In genomic region chr18:32238635-32239268, GRCh38 we compare ENCODE assay signal across 18 cellular contexts. TPM values are rescaled to one million over a fixed set of nuclear protein-coding genes. Genes with fewer than 3 reads are reported as not detected.
DNase-seq lines count a peak whose midpoint lies in the region; ATAC-seq and TF ChIP-seq lines count a peak whose summit lies in the region.
"Had no signal": no experiment of that assay in that cellular context is flagged by ENCODE, and none has a peak within 500 bp of the region (broad histone marks: within the 10 kb centered on the region; RNA-seq: fewer than 3 reads in every experiment).

No MANE protein-coding gene starts in this region.

- no peaks in the 10 kb centered on the region for H4K20me1 ChIP-seq in H9 (ENCODE audit: control insufficient read depth, insufficient read depth, insufficient read length)

- H3K79me1 ChIP-seq in H9 (ENCODE audit: insufficient read depth, low read depth, low read length, poor library complexity, severe bottlenecking) (no peaks in the 10 kb centered on the region), neuronal stem cell (ENCODE audit: low read depth, low read length) (no peaks in the 10 kb centered on the region)

- H3K4me1 ChIP-seq in H9 (ENCODE audit: insufficient read depth, low read length): no peaks in the 10 kb centered on the region; the same call in 1 of the 2 replicates
- peaks cover 0 to 2% of the 10 kb centered on the region in 2 donors for H3K4me1 ChIP-seq in neuronal stem cell (ENCODE audit: control insufficient read depth in 2 of 2, insufficient read depth in 1 of 2, low read depth in 1 of 2, low read length in 2 of 2)
- H3K4me1 ChIP-seq: SJCRH30 had no signal

- H3K36me3 Mint-ChIP-seq in H9 (ENCODE audit: insufficient read depth in 1 of 3, low read depth in 3 of 3) (peaks cover 3 to 11% (median 4%) of the 10 kb centered on the region in 3 experiments), WTC11 (peaks cover 5% of the 10 kb centered on the region)
- H3K36me3 Mint-ChIP-seq: CD14-positive monocyte had no signal

- H2BK5ac ChIP-seq in H9 (ENCODE audit: insufficient read length, low read length) (no peak overlapping the region), neuronal stem cell (ENCODE audit: low read length) (no peak overlapping the region)

- H3K14ac ChIP-seq in H9 (ENCODE audit: insufficient read depth, low read length) (no peak overlapping the region), neuronal stem cell (ENCODE audit: low read length) (no peak overlapping the region)

- no peak overlapping the region for H2AK5ac ChIP-seq in H9 (ENCODE audit: insufficient read length, low read length)
- no peak overlapping the region for H2AK5ac ChIP-seq in neuronal stem cell (ENCODE audit: low read depth, low read length)

- no peak overlapping the region for H3T11ph ChIP-seq in H9 (ENCODE audit: low read length)

- no peak overlapping the region for H3K23ac ChIP-seq in H9 (ENCODE audit: insufficient read length, low read depth, low read length)
- no peak overlapping the region for H3K23ac ChIP-seq in neuronal stem cell (ENCODE audit: low read depth, low read length, poor library complexity)

- no peak overlapping the region for H3K4me3 ChIP-seq in neuronal stem cell (ENCODE audit: low read length in 2 of 2)
- H3K4me3 ChIP-seq: SJCRH30 had no signal

- H4K8ac ChIP-seq in H9 (replicated peaks; ENCODE audit: insufficient read length, low read depth, low read length) (no peak overlapping the region), neuronal stem cell (ENCODE audit: low read depth, low read length) (no peak overlapping the region)

- peaks cover 38 to 41% of the 10 kb centered on the region in 2 experiments for H3K4me1 Mint-ChIP-seq in H9
- peaks cover 33% of the 10 kb centered on the region for H3K4me1 Mint-ChIP-seq in WTC11
- H3K4me1 Mint-ChIP-seq: B cell, CD14-positive monocyte had no signal

- no peak overlapping the region for H3K9ac ChIP-seq in H9 (ENCODE audit: extremely low read depth, insufficient read length, low read length)
- no peak overlapping the region for H3K9ac ChIP-seq in neuronal stem cell (ENCODE audit: low read depth, low read length, poor library complexity)
- H3K9ac ChIP-seq: KMS-11 had no signal

- ATAC-seq in WTC11: peak; percentile 79
- ATAC-seq in HG03342 (IDR thresholded peaks at IDR 0.05; ENCODE audit: unreplicated experiment): no peak
- no peak for ATAC-seq in HG02885 (IDR thresholded peaks at IDR 0.05; ENCODE audit: poor library complexity, unreplicated experiment)

- H3K9me3 Mint-ChIP-seq in H9 (peaks cover 9 to 10% of the 10 kb centered on the region in 2 experiments), WTC11 (peaks cover 11% of the 10 kb centered on the region)

- no peaks in the 10 kb centered on the region; the same call in 1 of the 2 replicates for H3K79me2 ChIP-seq in H9 (ENCODE audit: insufficient read depth, low read length)

- POLR2A ChIA-PET in WTC11 (lab: Charles Lee): no interaction called here

- CTCF ChIA-PET in WTC11 (lab: Charles Lee): interaction anchor here (0.5 to 2.5 kb wide), 16 partner anchors 10 to 313 kb away, joined by 3 to 26 read pairs (median 6); partner anchors contain the start of gene GAREM1

- H3K4me2 ChIP-seq in H9 (ENCODE audit: insufficient read depth, insufficient read length, low read length) (no peak overlapping the region), neuronal stem cell (ENCODE audit: insufficient read depth, low read length, poor library complexity, severe bottlenecking) (no peak overlapping the region)
- H3K4me2 ChIP-seq: KMS-11 had no signal

- peak overlapping the region; percentile 42 to 86 (median 52); a peak in 4 of 7 replicates for H3K27ac Mint-ChIP-seq in H9
- H3K27ac Mint-ChIP-seq in WTC11: peak overlapping the region; percentile 70; the same call in 1 of the 2 replicates
- H3K27ac Mint-ChIP-seq: B cell, CD14-positive monocyte had no signal

- H2BK120ac ChIP-seq in H9 (ENCODE audit: low read depth, low read length, poor library complexity, severe bottlenecking) (no peak overlapping the region), neuronal stem cell (ENCODE audit: low read depth, low read length) (no peak overlapping the region)

- H2AFZ ChIP-seq in H9 (ENCODE audit: low read length) (no peak overlapping the region), neuronal stem cell (ENCODE audit: low read length) (peak overlapping the region; percentile 39)

- no peak overlapping the region for H3K4ac ChIP-seq in H9 (ENCODE audit: low read depth, low read length)
- H3K4ac ChIP-seq in neuronal stem cell (ENCODE audit: low read length): no peak overlapping the region

- H2BK15ac ChIP-seq in H9 (ENCODE audit: low read depth, low read length): no peak overlapping the region
- H2BK15ac ChIP-seq in neuronal stem cell (ENCODE audit: low read length): no peak overlapping the region

- no peak overlapping the region for H2BK12ac ChIP-seq in H9 (ENCODE audit: insufficient read length, low read depth, low read length)
- H2BK12ac ChIP-seq in neuronal stem cell (ENCODE audit: low read length): no peak overlapping the region

- TF ChIP-seq CTCF in H9 (conservative IDR thresholded peaks at IDR 0.05) (peak; percentile 46; the same call in 2 of the 3 replicates), WTC11 (IDR thresholded peaks at IDR 0.05) (no peak)

- H3K27ac ChIP-seq in H9 (ENCODE audit: insufficient read length, low read depth, low read length) (no peak overlapping the region), neuronal stem cell (replicated peaks; ENCODE audit: low read length) (no peak overlapping the region)
- H3K27ac ChIP-seq: KMS-11, SJCRH30 had no signal

- H3K27me3 ChIP-seq in H9 (ENCODE audit: insufficient read depth, low read length) (no peaks in the 10 kb centered on the region), neuronal stem cell (ENCODE audit: control insufficient read depth in 3 of 3, insufficient read depth in 3 of 3, low read depth in 1 of 3, low read length in 3 of 3) (peaks cover 0 to 4% (median 0%) of the 10 kb centered on the region in 3 experiments)
- H3K27me3 ChIP-seq: SJCRH30 had no signal

- H3K56ac ChIP-seq in H9 (ENCODE audit: insufficient read length, low read depth, low read length): no peak overlapping the region

- H4K91ac ChIP-seq in H9 (ENCODE audit: insufficient read length, low read depth, low read length) (no peak overlapping the region), neuronal stem cell (ENCODE audit: low read depth, low read length, poor library complexity) (no peak overlapping the region)

- H2BK20ac ChIP-seq in H9 (ENCODE audit: low read depth, low read length, poor library complexity, severe bottlenecking): no peak overlapping the region

- no CpG with 5 or more reads among the region's 5 CpGs for WGBS in H9 (ENCODE audit: extremely low coverage, insufficient read length, low lambda C conversion rate)
- no CpG with 5 or more reads among the region's 5 CpGs for WGBS in neuronal stem cell (ENCODE audit: extremely low coverage in 2 of 2, insufficient read length in 2 of 2, insufficient replicate concordance in 1 of 2), 2 donors

- no peaks in the 10 kb centered on the region for H3K23me2 ChIP-seq in H9 (ENCODE audit: insufficient read length, low read depth, low read length, poor library complexity, severe bottlenecking)

- no peaks in the 10 kb centered on the region for H3K9me3 ChIP-seq in H9 (ENCODE audit: control insufficient read depth, low read depth, low read length)
- H3K9me3 ChIP-seq in neuronal stem cell (replicated peaks in 1 of 2; ENCODE audit: control insufficient read depth in 2 of 2, insufficient read depth in 1 of 2, low read depth in 1 of 2, low read length in 2 of 2): peaks cover 0 to 2% of the 10 kb centered on the region in 2 donors
- H3K9me3 ChIP-seq: SJCRH30 had no signal

- H3K18ac ChIP-seq in H9 (ENCODE audit: insufficient read length, low read depth, low read length): no peak overlapping the region
- peak overlapping the region; percentile 49 for H3K18ac ChIP-seq in neuronal stem cell (ENCODE audit: low read length)

- H3K4me3 Mint-ChIP-seq in H9 (no peak overlapping the region), WTC11 (no peak overlapping the region)
- H3K4me3 Mint-ChIP-seq: B cell, CD14-positive monocyte had no signal

- no peak overlapping the region for H4K5ac ChIP-seq in H9 (ENCODE audit: insufficient read length, low read depth, low read length)

- DNase-seq in H9 (peak; percentile 53), WTC11 (ENCODE audit: low spot score) (peak; percentile 19), iPS-NIHi7 (ENCODE audit: extremely low spot score) (peak; percentile 52), neuronal stem cell (ENCODE audit: low spot score) (no peak), HuH-7.5 (ENCODE audit: low spot score) (no peak)
- DNase-seq: NCI-H1694, NCI-H2081 treated with DMSO at 0.1 percent for 48 hours, NCI-H2171 treated with DMSO at 0.1 percent for 48 hours, NCI-H524 treated with DMSO at 0.1 percent for 48 hours, OCI-M1, SJCRH30, T-helper 1 cell had no signal

- no peaks in the 10 kb centered on the region for H3K36me3 ChIP-seq in neuronal stem cell (replicated peaks in 1 of 2; ENCODE audit: control insufficient read depth in 2 of 2, insufficient read depth in 2 of 2, low read length in 2 of 2)
- H3K36me3 ChIP-seq: SJCRH30 had no signal

- H3K27me3 Mint-ChIP-seq in H9 (ENCODE audit: low read depth) (no peaks in the 10 kb centered on the region), WTC11 (ENCODE audit: low read depth) (no peaks in the 10 kb centered on the region)

TF ChIP-seq in WTC11, 78 proteins besides CTCF, POLR2A, EP300 and RAD21 (continues in another document):
- TF ChIP-seq SP1 (CRISPR knock-in tag; conservative IDR thresholded peaks at IDR 0.05) (no peak), USF2 (CRISPR knock-in tag; IDR thresholded peaks at IDR 0.05) (no peak)

RNA-seq across cellular contexts. Expression of gene MEP1B, which starts 48.9 kb away (rescaled TPM):
- total RNA-seq in H9 (2021): not detected in 2 replicates
- 0.07 TPM in 1 of 3 replicates, not detected in the others for total RNA-seq in WTC11 (2021)
- polyA plus RNA-seq in neuronal stem cell (2013, experiment 1 of 2): not detected
- polyA plus RNA-seq in neuronal stem cell (2013, experiment 2 of 2): 0.01 TPM
- total RNA-seq: B cell, Daoy, SJCRH30 had no signal
- polyA plus RNA-seq: CD14-positive monocyte had no signal

Comparison
In these comparisons a context has a peak if more than half of its experiments do, and no peak if none do; other contexts are left out.
1. DNase-seq: peak in H9 (single experiment), WTC11 (single experiment) and iPS-NIHi7 (single experiment); none in neuronal stem cell (single experiment) and HuH-7.5 (single experiment).